Comparison of ENCODE assay signal across 29 cellular contexts in genomic region chr1:172378109-172378755, GRCh38. TPM values are rescaled to one million over a fixed set of nuclear protein-coding genes. Genes with fewer than 3 reads are reported as not detected.
"Had no signal": no experiment of that assay in that cellular context is flagged by ENCODE, and none has a peak within 500 bp of the region (broad histone marks: within the 10 kb centered on the region; RNA-seq: fewer than 3 reads in every experiment).

No MANE protein-coding gene starts in this region.

- H3K27ac Mint-ChIP-seq: activated CD4-positive, alpha-beta memory T cell treated with anti-CD3 and anti-CD28 coated beads for 36 hours; activated naive CD4-positive, alpha-beta T cell treated with anti-CD3 and anti-CD28 coated beads for 36 hours; activated T-cell treated with anti-CD3 and anti-CD28 coated beads, Interleukin-2, amount 50 U/mL, for 72 hours; nephron progenitor cell; type B pancreatic cell; WTC11 had no signal

- H3K9me3 Mint-ChIP-seq: activated CD4-positive, alpha-beta memory T cell treated with anti-CD3 and anti-CD28 coated beads for 36 hours; activated naive CD4-positive, alpha-beta T cell treated with anti-CD3 and anti-CD28 coated beads for 36 hours; activated T-cell treated with anti-CD3 and anti-CD28 coated beads, Interleukin-2, amount 50 U/mL, for 72 hours; nephron progenitor cell; type B pancreatic cell; WTC11 had no signal

- H3K4me3 Mint-ChIP-seq: activated CD4-positive, alpha-beta memory T cell treated with anti-CD3 and anti-CD28 coated beads for 36 hours; activated naive CD4-positive, alpha-beta T cell treated with anti-CD3 and anti-CD28 coated beads for 36 hours; activated T-cell treated with anti-CD3 and anti-CD28 coated beads, Interleukin-2, amount 50 U/mL, for 72 hours; nephron progenitor cell; type B pancreatic cell; WTC11 had no signal

- H3K27me3 Mint-ChIP-seq: activated CD4-positive, alpha-beta memory T cell treated with anti-CD3 and anti-CD28 coated beads for 36 hours; type B pancreatic cell had no signal

- H3K36me3 Mint-ChIP-seq: activated CD4-positive, alpha-beta memory T cell treated with anti-CD3 and anti-CD28 coated beads for 36 hours; type B pancreatic cell; WTC11 had no signal

- DNase-seq: activated CD4-positive, alpha-beta memory T cell treated with anti-CD3 and anti-CD28 coated beads for 36 hours; activated effector memory CD4-positive, alpha-beta T cell treated with Interleukin-2 at 50 U/mL for 16 hours; activated naive CD4-positive, alpha-beta T cell treated with anti-CD3 and anti-CD28 coated beads for 36 hours; activated T-cell treated with anti-CD3 and anti-CD28 coated beads, Interleukin-2, amount 50 U/mL, for 72 hours; anterior cingulate cortex; body of pancreas; dermis blood vessel endothelial cell; effector CD8-positive, alpha-beta T cell; erythroblast; gastrocnemius medialis; head of caudate nucleus; hypothalamus; left ventricle myocardium inferior; mammary epithelial cell; nephron progenitor cell; pancreas; psoas muscle; spleen; stimulated activated CD4-positive, alpha-beta T cell treated with anti-CD3 and anti-CD28 coated beads, Interleukin-4, amount 100 ng/mL, for 1 hour; stimulated activated naive CD4-positive, alpha-beta T cell; T-helper 9 cell had no signal

- H3K4me3 ChIP-seq: body of pancreas, cardiac muscle cell, gastrocnemius medialis, left ventricle myocardium inferior, pancreas, psoas muscle, right atrium auricular region, spleen, thoracic aorta, vagina had no signal

- H3K36me3 ChIP-seq: cardiac muscle cell, gastrocnemius medialis, left ventricle myocardium inferior, pancreas, right atrium auricular region, spleen, thoracic aorta, vagina had no signal

- H3K27me3 ChIP-seq: body of pancreas, cardiac muscle cell, gastrocnemius medialis, pancreas, right atrium auricular region, spleen, vagina had no signal

- H3K4me1 ChIP-seq: body of pancreas, gastrocnemius medialis, psoas muscle, right atrium auricular region, vagina had no signal

- H3K27ac ChIP-seq: body of pancreas, cardiac muscle cell, gastrocnemius medialis, left ventricle myocardium inferior, pancreas, psoas muscle, right atrium auricular region, spleen, thoracic aorta, vagina had no signal

- H3K9me3 ChIP-seq: body of pancreas, gastrocnemius medialis, left ventricle myocardium inferior, pancreas, psoas muscle, right atrium auricular region, spleen, thoracic aorta, vagina had no signal

- ATAC-seq: activated T-cell treated with anti-CD3 and anti-CD28 coated beads, Interleukin-2, amount 50 U/mL, for 72 hours; body of pancreas; gastrocnemius medialis; pancreas; psoas muscle; WTC11 had no signal

RNA-seq across cellular contexts. Expression of gene C1orf105, which starts 42.3 kb away (rescaled TPM):
- total RNA-seq: activated CD4-positive, alpha-beta memory T cell treated with anti-CD3 and anti-CD28 coated beads for 36 hours; activated naive CD4-positive, alpha-beta T cell treated with anti-CD3 and anti-CD28 coated beads for 36 hours; activated T-cell treated with anti-CD3 and anti-CD28 coated beads, Interleukin-2, amount 50 U/mL, for 72 hours; body of pancreas; dermis blood vessel endothelial cell; fibroblast of lung; mammary epithelial cell; mononuclear cell; pancreas; spleen; thoracic aorta; vagina; WTC11 had no signal
- polyA plus RNA-seq: fibroblast of lung, mammary epithelial cell, pancreas, spleen had no signal
